Comparison of ENCODE assay signal across 1 cellular context in the genomic region with DNA sequence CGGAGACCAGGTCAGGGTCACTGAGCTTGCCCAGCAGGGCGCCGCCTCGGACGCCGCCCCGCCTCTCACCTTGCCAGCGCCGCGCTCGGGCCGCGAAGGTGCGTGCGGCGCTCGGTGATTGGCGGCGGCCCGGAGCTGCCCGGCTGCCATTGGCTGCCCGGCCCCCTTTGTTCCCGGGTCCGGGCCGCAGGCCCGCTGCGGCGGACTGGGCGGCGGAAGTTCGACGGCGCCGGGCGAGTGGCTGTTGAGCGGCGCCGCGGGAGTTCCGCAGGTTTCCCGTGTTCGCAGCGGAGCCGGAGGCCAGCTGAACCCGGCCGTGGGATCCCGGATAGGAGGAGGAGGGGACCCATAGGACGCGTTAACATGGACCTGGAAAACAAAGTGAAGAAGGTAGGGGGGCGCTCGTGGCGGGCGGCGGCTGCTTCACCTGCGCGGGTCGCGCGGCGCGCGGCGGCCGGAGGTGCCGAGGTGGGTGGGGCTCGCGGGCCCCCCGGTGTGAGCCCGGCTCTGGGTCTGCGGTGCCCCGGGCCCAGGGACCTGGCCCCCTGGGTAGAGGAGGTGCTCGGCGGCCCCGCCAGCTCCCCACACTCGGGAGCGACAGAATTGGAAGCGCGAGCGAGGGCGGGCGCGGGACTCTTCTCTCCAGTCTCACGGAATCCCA.
TF ChIP-seq lines count a peak whose summit lies in the region.

A gene with protein sequence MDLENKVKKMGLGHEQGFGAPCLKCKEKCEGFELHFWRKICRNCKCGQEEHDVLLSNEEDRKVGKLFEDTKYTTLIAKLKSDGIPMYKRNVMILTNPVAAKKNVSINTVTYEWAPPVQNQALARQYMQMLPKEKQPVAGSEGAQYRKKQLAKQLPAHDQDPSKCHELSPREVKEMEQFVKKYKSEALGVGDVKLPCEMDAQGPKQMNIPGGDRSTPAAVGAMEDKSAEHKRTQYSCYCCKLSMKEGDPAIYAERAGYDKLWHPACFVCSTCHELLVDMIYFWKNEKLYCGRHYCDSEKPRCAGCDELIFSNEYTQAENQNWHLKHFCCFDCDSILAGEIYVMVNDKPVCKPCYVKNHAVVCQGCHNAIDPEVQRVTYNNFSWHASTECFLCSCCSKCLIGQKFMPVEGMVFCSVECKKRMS (plus strand): TSS at position 195 of the 661 bp plus-strand sequence. CDS start 169 bp downstream, at position 364.

TF ChIP-seq in HEK293, 187 proteins besides CTCF, POLR2A, EP300 and RAD21 (continued from another document):
- TF ChIP-seq ZEB2 (tag by site-specific recombination; IDR thresholded peaks at IDR 0.05): no peak
- no peak for TF ChIP-seq ZNF248 (tag by site-specific recombination; IDR thresholded peaks at IDR 0.05)
- TF ChIP-seq ZNF133 (tag by site-specific recombination; IDR thresholded peaks at IDR 0.05): no peak
- TF ChIP-seq ZNF433 (tag by site-specific recombination; IDR thresholded peaks at IDR 0.05; ENCODE audit: low read depth): no peak
- TF ChIP-seq GLI2 (tag by site-specific recombination; IDR thresholded peaks at IDR 0.05; ENCODE audit: borderline replicate concordance, low read depth): no peak
- TF ChIP-seq ZFP41 (tag by site-specific recombination; IDR thresholded peaks at IDR 0.05; ENCODE audit: borderline replicate concordance): no peak
- TF ChIP-seq, protein P1, sequence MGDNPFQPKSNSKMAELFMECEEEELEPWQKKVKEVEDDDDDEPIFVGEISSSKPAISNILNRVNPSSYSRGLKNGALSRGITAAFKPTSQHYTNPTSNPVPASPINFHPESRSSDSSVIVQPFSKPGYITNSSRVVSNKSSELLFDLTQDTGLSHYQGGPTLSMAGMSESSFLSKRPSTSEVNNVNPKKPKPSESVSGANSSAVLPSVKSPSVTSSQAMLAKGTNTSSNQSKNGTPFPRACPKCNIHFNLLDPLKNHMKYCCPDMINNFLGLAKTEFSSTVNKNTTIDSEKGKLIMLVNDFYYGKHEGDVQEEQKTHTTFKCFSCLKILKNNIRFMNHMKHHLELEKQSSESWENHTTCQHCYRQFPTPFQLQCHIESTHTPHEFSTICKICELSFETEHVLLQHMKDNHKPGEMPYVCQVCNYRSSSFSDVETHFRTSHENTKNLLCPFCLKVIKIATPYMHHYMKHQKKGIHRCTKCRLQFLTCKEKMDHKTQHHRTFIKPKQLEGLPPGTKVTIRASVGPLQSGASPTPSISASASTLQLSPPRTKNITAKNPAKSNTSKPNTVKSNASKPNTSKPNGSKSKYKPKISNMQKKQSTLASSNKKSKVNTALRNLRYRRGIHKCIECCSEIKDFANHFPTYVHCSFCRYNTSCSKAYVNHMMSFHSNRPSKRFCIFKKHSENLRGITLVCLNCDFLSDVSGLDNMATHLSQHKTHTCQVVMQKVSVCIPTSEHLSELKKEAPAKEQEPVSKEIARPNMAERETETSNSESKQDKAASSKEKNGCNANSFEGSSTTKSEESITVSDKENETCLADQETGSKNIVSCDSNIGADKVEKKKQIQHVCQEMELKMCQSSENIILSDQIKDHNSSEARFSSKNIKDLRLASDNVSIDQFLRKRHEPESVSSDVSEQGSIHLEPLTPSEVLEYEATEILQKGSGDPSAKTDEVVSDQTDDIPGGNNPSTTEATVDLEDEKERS (tag by site-specific recombination; IDR thresholded peaks at IDR 0.05): no peak
- no peak for TF ChIP-seq EGR2 (tag by site-specific recombination; IDR thresholded peaks at IDR 0.05; ENCODE audit: low read depth)
- TF ChIP-seq ZNF521 (tag by site-specific recombination; IDR thresholded peaks at IDR 0.05): no peak
- TF ChIP-seq, protein P2, sequence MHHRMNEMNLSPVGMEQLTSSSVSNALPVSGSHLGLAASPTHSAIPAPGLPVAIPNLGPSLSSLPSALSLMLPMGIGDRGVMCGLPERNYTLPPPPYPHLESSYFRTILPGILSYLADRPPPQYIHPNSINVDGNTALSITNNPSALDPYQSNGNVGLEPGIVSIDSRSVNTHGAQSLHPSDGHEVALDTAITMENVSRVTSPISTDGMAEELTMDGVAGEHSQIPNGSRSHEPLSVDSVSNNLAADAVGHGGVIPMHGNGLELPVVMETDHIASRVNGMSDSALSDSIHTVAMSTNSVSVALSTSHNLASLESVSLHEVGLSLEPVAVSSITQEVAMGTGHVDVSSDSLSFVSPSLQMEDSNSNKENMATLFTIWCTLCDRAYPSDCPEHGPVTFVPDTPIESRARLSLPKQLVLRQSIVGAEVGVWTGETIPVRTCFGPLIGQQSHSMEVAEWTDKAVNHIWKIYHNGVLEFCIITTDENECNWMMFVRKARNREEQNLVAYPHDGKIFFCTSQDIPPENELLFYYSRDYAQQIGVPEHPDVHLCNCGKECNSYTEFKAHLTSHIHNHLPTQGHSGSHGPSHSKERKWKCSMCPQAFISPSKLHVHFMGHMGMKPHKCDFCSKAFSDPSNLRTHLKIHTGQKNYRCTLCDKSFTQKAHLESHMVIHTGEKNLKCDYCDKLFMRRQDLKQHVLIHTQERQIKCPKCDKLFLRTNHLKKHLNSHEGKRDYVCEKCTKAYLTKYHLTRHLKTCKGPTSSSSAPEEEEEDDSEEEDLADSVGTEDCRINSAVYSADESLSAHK (tag by site-specific recombination; IDR thresholded peaks at IDR 0.05): no peak
- TF ChIP-seq, protein P3, sequence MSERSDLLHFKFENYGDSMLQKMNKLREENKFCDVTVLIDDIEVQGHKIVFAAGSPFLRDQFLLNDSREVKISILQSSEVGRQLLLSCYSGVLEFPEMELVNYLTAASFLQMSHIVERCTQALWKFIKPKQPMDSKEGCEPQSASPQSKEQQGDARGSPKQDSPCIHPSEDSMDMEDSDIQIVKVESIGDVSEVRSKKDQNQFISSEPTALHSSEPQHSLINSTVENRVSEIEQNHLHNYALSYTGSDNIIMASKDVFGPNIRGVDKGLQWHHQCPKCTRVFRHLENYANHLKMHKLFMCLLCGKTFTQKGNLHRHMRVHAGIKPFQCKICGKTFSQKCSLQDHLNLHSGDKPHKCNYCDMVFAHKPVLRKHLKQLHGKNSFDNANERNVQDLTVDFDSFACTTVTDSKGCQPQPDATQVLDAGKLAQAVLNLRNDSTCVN (tag by site-specific recombination; optimal IDR thresholded peaks at IDR 0.05): peak; percentile 70
- peak; percentile 54 for TF ChIP-seq ZIC2 (tag by site-specific recombination; IDR thresholded peaks at IDR 0.05)
- TF ChIP-seq SCRT2 (tag by site-specific recombination; IDR thresholded peaks at IDR 0.05): no peak
- TF ChIP-seq, protein P4, sequence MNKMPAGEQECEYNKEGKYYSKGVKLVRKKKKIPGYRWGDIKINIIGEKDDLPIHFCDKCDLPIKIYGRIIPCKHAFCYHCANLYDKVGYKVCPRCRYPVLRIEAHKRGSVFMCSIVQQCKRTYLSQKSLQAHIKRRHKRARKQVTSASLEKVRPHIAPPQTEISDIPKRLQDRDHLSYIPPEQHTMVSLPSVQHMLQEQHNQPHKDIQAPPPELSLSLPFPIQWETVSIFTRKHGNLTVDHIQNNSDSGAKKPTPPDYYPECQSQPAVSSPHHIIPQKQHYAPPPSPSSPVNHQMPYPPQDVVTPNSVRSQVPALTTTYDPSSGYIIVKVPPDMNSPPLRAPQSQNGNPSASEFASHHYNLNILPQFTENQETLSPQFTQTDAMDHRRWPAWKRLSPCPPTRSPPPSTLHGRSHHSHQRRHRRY (tag by site-specific recombination; IDR thresholded peaks at IDR 0.05): no peak
- no peak for TF ChIP-seq KLF1 (tag by site-specific recombination; IDR thresholded peaks at IDR 0.05)
- TF ChIP-seq, protein P5, sequence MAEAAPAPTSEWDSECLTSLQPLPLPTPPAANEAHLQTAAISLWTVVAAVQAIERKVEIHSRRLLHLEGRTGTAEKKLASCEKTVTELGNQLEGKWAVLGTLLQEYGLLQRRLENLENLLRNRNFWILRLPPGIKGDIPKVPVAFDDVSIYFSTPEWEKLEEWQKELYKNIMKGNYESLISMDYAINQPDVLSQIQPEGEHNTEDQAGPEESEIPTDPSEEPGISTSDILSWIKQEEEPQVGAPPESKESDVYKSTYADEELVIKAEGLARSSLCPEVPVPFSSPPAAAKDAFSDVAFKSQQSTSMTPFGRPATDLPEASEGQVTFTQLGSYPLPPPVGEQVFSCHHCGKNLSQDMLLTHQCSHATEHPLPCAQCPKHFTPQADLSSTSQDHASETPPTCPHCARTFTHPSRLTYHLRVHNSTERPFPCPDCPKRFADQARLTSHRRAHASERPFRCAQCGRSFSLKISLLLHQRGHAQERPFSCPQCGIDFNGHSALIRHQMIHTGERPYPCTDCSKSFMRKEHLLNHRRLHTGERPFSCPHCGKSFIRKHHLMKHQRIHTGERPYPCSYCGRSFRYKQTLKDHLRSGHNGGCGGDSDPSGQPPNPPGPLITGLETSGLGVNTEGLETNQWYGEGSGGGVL (tag by site-specific recombination; IDR thresholded peaks at IDR 0.05): peak; percentile 79
- peak; percentile 41 for TF ChIP-seq GLIS2 (tag by site-specific recombination; IDR thresholded peaks at IDR 0.05)
- peak; percentile 80; the same call in 1 of the 2 replicates for TF ChIP-seq TCF7L2 (IDR thresholded peaks at IDR 0.05; ENCODE audit: borderline replicate concordance, low read depth, low read length)
- TF ChIP-seq HOXD13 (CRISPR knock-in tag; IDR thresholded peaks at IDR 0.05; ENCODE audit: borderline replicate concordance): no peak
- peak; percentile 67 for TF ChIP-seq ZNF561 (tag by site-specific recombination; IDR thresholded peaks at IDR 0.05; ENCODE audit: borderline replicate concordance)
- TF ChIP-seq FEZF1 (tag by site-specific recombination; IDR thresholded peaks at IDR 0.05): no peak
- TF ChIP-seq MYNN (tag by site-specific recombination; IDR thresholded peaks at IDR 0.05; ENCODE audit: borderline replicate concordance): no peak
- TF ChIP-seq, protein P6, sequence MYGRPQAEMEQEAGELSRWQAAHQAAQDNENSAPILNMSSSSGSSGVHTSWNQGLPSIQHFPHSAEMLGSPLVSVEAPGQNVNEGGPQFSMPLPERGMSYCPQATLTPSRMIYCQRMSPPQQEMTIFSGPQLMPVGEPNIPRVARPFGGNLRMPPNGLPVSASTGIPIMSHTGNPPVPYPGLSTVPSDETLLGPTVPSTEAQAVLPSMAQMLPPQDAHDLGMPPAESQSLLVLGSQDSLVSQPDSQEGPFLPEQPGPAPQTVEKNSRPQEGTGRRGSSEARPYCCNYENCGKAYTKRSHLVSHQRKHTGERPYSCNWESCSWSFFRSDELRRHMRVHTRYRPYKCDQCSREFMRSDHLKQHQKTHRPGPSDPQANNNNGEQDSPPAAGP (tag by site-specific recombination; IDR thresholded peaks at IDR 0.05): no peak
- TF ChIP-seq ZNF202 (tag by site-specific recombination; IDR thresholded peaks at IDR 0.05; ENCODE audit: borderline replicate concordance): no peak
- TF ChIP-seq ZBTB7A (tag by site-specific recombination; IDR thresholded peaks at IDR 0.05; ENCODE audit: low read depth): no peak
